In genomic region chr9:122988919-122989614, GRCh38 we compare ENCODE assay signal across 12 cellular contexts. TPM values are rescaled to one million over a fixed set of nuclear protein-coding genes. Genes with fewer than 3 reads are reported as not detected.
DNase-seq lines count a peak whose midpoint lies in the region; ATAC-seq and TF ChIP-seq lines count a peak whose summit lies in the region.
"Had no signal": no experiment of that assay in that cellular context is flagged by ENCODE, and none has a peak within 500 bp of the region (broad histone marks: within the 10 kb centered on the region; RNA-seq: fewer than 3 reads in every experiment).

No MANE protein-coding gene starts in this region.

- no peaks in the 10 kb centered on the region for H3K9me3 Mint-ChIP-seq in stimulated activated naive CD8-positive, alpha-beta T cell treated with anti-CD3 and anti-CD28 coated beads, Interleukin-15, amount 100 ng/mL, for 72 hours
- no peaks in the 10 kb centered on the region for H3K9me3 Mint-ChIP-seq in T-helper 2 cell treated with Interferon-gamma antibody and Interleukin-4, amounts not matched to agents 5 μg/mL and 100 μg/mL, for 36 hours

- peak; percentile 76 for ATAC-seq in stimulated activated naive CD8-positive, alpha-beta T cell treated with anti-CD3 and anti-CD28 coated beads, Interleukin-15, amount 100 ng/mL, for 72 hours
- no peak for ATAC-seq in stimulated activated naive CD8-positive, alpha-beta T cell treated with anti-CD3 and anti-CD28 coated beads, Interleukin-15, Interleukin-2, amounts not matched to agents 100 U/mL and 50 U/mL, for 24 hours
- ATAC-seq in HG02852 (IDR thresholded peaks at IDR 0.05; ENCODE audit: unreplicated experiment) (peak; percentile 60), gastroesophageal sphincter (no peak)
- ATAC-seq: Panc1 had no signal

- H3K4me3 ChIP-seq in gastroesophageal sphincter: no peak overlapping the region
- H3K4me3 ChIP-seq: BLaER1 had no signal

- WGBS in gastroesophageal sphincter (ENCODE audit: low coverage in 1 of 2), 2 donors: 61 to 66% methylated on average over 7 to 8 of the region's 8 CpGs

- no peaks in the 10 kb centered on the region for H3K27me3 Mint-ChIP-seq in stimulated activated naive CD8-positive, alpha-beta T cell treated with anti-CD3 and anti-CD28 coated beads, Interleukin-15, amount 100 ng/mL, for 72 hours
- H3K27me3 Mint-ChIP-seq in T-helper 2 cell treated with Interferon-gamma antibody and Interleukin-4, amounts not matched to agents 5 μg/mL and 100 μg/mL, for 36 hours (ENCODE audit: low read depth): no peaks in the 10 kb centered on the region

- peaks cover 10% of the 10 kb centered on the region for H3K4me1 Mint-ChIP-seq in stimulated activated naive CD8-positive, alpha-beta T cell treated with anti-CD3 and anti-CD28 coated beads, Interleukin-15, amount 100 ng/mL, for 72 hours
- H3K4me1 Mint-ChIP-seq in T-helper 2 cell treated with Interferon-gamma antibody and Interleukin-4, amounts not matched to agents 5 μg/mL and 100 μg/mL, for 36 hours (ENCODE audit: low read depth): peaks cover 5% of the 10 kb centered on the region

- no peaks in the 10 kb centered on the region for H3K27me3 ChIP-seq in gastroesophageal sphincter
- H3K27me3 ChIP-seq: BLaER1 had no signal

- H3K27ac ChIP-seq in gastroesophageal sphincter: peak overlapping the region in 1 of 4 donors; percentile 14
- H3K27ac ChIP-seq: BLaER1 had no signal

- DNase-seq in stimulated activated naive CD8-positive, alpha-beta T cell treated with anti-CD3 and anti-CD28 coated beads, Interleukin-15, amount 100 ng/mL, for 72 hours: no peak
- DNase-seq in stimulated activated naive CD8-positive, alpha-beta T cell treated with anti-CD3 and anti-CD28 coated beads, Interleukin-15, Interleukin-2, amounts not matched to agents 100 U/mL and 50 U/mL, for 24 hours: no peak
- DNase-seq in T-helper 2 cell treated with Interferon-gamma antibody and Interleukin-4, amounts not matched to agents 5 μg/mL and 100 μg/mL, for 36 hours (ENCODE audit: low spot score): no peak
- peak; percentile 9 for DNase-seq in superior temporal gyrus (ENCODE audit: extremely low spot score)
- DNase-seq in SW480 (ENCODE audit: low spot score): no peak
- DNase-seq in islet precursor cell: no peak
- DNase-seq: activated CD8-positive, alpha-beta memory T cell treated with anti-CD3 and anti-CD28 coated beads for 24 hours; effector CD4-positive, alpha-beta T cell had no signal

- peaks cover 12% of the 10 kb centered on the region for H3K36me3 Mint-ChIP-seq in T-helper 2 cell treated with Interferon-gamma antibody and Interleukin-4, amounts not matched to agents 5 μg/mL and 100 μg/mL, for 36 hours (ENCODE audit: low read depth)

- no peak for TF ChIP-seq POLR2A in gastroesophageal sphincter (IDR thresholded peaks at IDR 0.05)

- H3K9me3 ChIP-seq in gastroesophageal sphincter: no peaks in the 10 kb centered on the region
- H3K9me3 ChIP-seq: BLaER1 had no signal

- TF ChIP-seq EP300 in gastroesophageal sphincter (IDR thresholded peaks at IDR 0.05): no peak

- peaks cover 0 to 72% of the 10 kb centered on the region in 2 donors for H3K36me3 ChIP-seq in gastroesophageal sphincter

- H3K4me3 Mint-ChIP-seq in stimulated activated naive CD8-positive, alpha-beta T cell treated with anti-CD3 and anti-CD28 coated beads, Interleukin-15, amount 100 ng/mL, for 72 hours: no peak overlapping the region
- H3K4me3 Mint-ChIP-seq in T-helper 2 cell treated with Interferon-gamma antibody and Interleukin-4, amounts not matched to agents 5 μg/mL and 100 μg/mL, for 36 hours: no peak overlapping the region

- no peak for TF ChIP-seq CTCF in gastroesophageal sphincter (IDR thresholded peaks at IDR 0.05)

- peaks cover 0 to 4% (median 0%) of the 10 kb centered on the region in 3 donors for H3K4me1 ChIP-seq in gastroesophageal sphincter
- H3K4me1 ChIP-seq: BLaER1 had no signal

- peak overlapping the region; percentile 6 to 44 for H3K27ac Mint-ChIP-seq in stimulated activated naive CD8-positive, alpha-beta T cell treated with anti-CD3 and anti-CD28 coated beads, Interleukin-15, amount 100 ng/mL, for 72 hours
- H3K27ac Mint-ChIP-seq in T-helper 2 cell treated with Interferon-gamma antibody and Interleukin-4, amounts not matched to agents 5 μg/mL and 100 μg/mL, for 36 hours: peak overlapping the region; percentile 42

RNA-seq across cellular contexts. Expression of gene GPR21, which starts 44.4 kb away (rescaled TPM):
- total RNA-seq in gastroesophageal sphincter: 1 to 10 TPM in 3 of 4 donors, under 1 TPM in 1; 0.39 to 4.2 (median 3.2) TPM

RNA-seq across cellular contexts. Expression of gene RABGAP1, which starts 48.2 kb away (rescaled TPM):
- 100 to 1,000 TPM in 1 of 4 donors, 10 to 100 TPM in 3; 61.2 to 139 (median 82.9) TPM for total RNA-seq in gastroesophageal sphincter

RNA-seq across cellular contexts. Expression of gene ZBTB26, which starts 57.8 kb away (rescaled TPM):
- 10 to 100 TPM in 2 of 4 donors, 1 to 10 TPM in 2; 9.2 to 14.0 (median 10.8) TPM for total RNA-seq in gastroesophageal sphincter

Comparison
In these comparisons a context has a peak if more than half of its experiments do, and no peak if none do; other contexts are left out.
1. ATAC-seq: peak in stimulated activated naive CD8-positive, alpha-beta T cell treated with anti-CD3 and anti-CD28 coated beads, Interleukin-15, amount 100 ng/mL, for 72 hours (single experiment) and HG02852 (single experiment); none in stimulated activated naive CD8-positive, alpha-beta T cell treated with anti-CD3 and anti-CD28 coated beads, Interleukin-15, Interleukin-2, amounts not matched to agents 100 U/mL and 50 U/mL, for 24 hours (single experiment) and gastroesophageal sphincter (single experiment).